14 cellular contexts compared by ENCODE assay signal in the genomic region with DNA sequence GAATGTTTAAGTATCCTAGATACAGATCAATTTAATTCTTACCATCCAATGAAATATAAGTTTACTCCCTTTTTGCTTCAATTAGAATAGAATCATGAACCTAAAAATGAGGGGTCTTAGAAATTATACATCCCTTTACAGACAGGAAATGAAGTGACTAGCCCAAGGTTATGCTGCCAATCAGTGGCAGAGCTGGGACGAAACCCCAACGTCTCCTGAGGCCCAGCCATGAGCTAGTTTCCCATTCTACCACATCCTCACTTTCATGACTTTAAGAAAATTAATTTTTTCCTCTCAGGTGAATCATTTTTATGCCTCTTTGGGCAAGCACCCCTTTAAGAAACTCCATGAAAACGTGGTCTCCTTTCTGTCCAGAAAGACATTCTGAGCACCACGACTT. TPM values are rescaled to one million over a fixed set of nuclear protein-coding genes. Genes with fewer than 3 reads are reported as not detected.
A peak's percentile ranks its signal among the peaks of the same experiment; 100 is the strongest.
DNase-seq lines count a peak whose midpoint lies in the region; ATAC-seq, FAIRE-seq and TF ChIP-seq lines count a peak whose summit lies in the region.
"Had no signal": no experiment of that assay in that cellular context is flagged by ENCODE, and none has a peak within 500 bp of the region (broad histone marks: within the 10 kb centered on the region; RNA-seq: fewer than 3 reads in every experiment).

No MANE protein-coding gene starts in this region.

- DNase-seq in GM12891 (ENCODE audit: insufficient read length, low spot score) (no peak), OCI-LY7 (ENCODE audit: low spot score) (peak; percentile 47), colonic mucosa (no peak), left lung (no peak), NCI-H2227 treated with DMSO at 0.1 percent for 48 hours (lab: John Stamatoyannopoulos, UW) (no peak)
- DNase-seq in stimulated activated naive CD8-positive, alpha-beta T cell treated with anti-CD3 and anti-CD28 coated beads, Interleukin-15, Interleukin-2, amounts not matched to agents 100 U/mL and 50 U/mL, for 24 hours, result no peak
- DNase-seq: cerebellar nuclear complex, DMS 273 treated with DMSO at 0.1 percent for 48 hours, kidney glomerular epithelial cell, NCI-H1092, NCI-H82, SW 1271 had no signal

- H3K27me3 ChIP-seq in colonic mucosa, result no peaks in the 10 kb centered on the region
- H3K27me3 ChIP-seq in left lung, result no peaks in the 10 kb centered on the region
- H3K27me3 ChIP-seq: ovary had no signal

- peaks cover 4% of the 10 kb centered on the region; the same call in 1 of the 2 replicates for H3K9me3 ChIP-seq in OCI-LY7 (ENCODE audit: low read length)
- no peaks in the 10 kb centered on the region for H3K9me3 ChIP-seq in colonic mucosa
- H3K9me3 ChIP-seq in left lung, result no peaks in the 10 kb centered on the region
- H3K9me3 ChIP-seq: ovary had no signal

- peak; percentile 79 for ATAC-seq in stimulated activated naive CD8-positive, alpha-beta T cell treated with anti-CD3 and anti-CD28 coated beads, Interleukin-15, Interleukin-2, amounts not matched to agents 100 U/mL and 50 U/mL, for 24 hours
- no peak for ATAC-seq in left lung
- no peak for ATAC-seq in stimulated activated memory B cell treated with anti-CD40 and anti-IgM and Interleukin-4, amounts not matched to agents 10 μg/mL and 1 μg/mL and 100 μg/mL, for 72 hours

- H3K36me3 ChIP-seq in OCI-LY7 (ENCODE audit: insufficient read depth, low read length), result peaks cover 40% of the 10 kb centered on the region
- H3K36me3 ChIP-seq in colonic mucosa, result no peaks in the 10 kb centered on the region
- H3K36me3 ChIP-seq in left lung, result no peaks in the 10 kb centered on the region
- H3K36me3 ChIP-seq: ovary had no signal

- no peak for TF ChIP-seq POLR2A in GM12891 (IDR thresholded peaks at IDR 0.05; ENCODE audit: low read depth, low read length)

- peak; percentile 48 for FAIRE-seq in GM12891 (lab: Jason Lieb, UNC)

- intact Hi-C loops in OCI-LY7 (cut with micrococcal nuclease; ENCODE audit: unreplicated experiment), result no loop called here
- intact Hi-C loops in colonic mucosa (cut with DNase I), result loop anchor here (10.0 kb wide), 1 partner anchor 325 kb away; no protein-coding TSS in a partner anchor
- intact Hi-C loops in left lung (cut with DNase I), result no loop called here

- no peak overlapping the region for H3K4me3 Mint-ChIP-seq in stimulated activated memory B cell treated with anti-CD40 and anti-IgM and Interleukin-4, amounts not matched to agents 10 μg/mL and 1 μg/mL and 100 μg/mL, for 72 hours

- peak overlapping the region in 1 of 2 donors; percentile 39 for H3K9ac ChIP-seq in colonic mucosa (ENCODE audit: low read depth in 2 of 2, low read length in 2 of 2)

- H3K9me3 Mint-ChIP-seq in stimulated activated memory B cell treated with anti-CD40 and anti-IgM and Interleukin-4, amounts not matched to agents 10 μg/mL and 1 μg/mL and 100 μg/mL, for 72 hours, result no peaks in the 10 kb centered on the region

- no TSS peak for BruUV-seq in OCI-LY7 (replicated peaks; lab: Mats Ljungman, UMichigan)

- H3K79me2 ChIP-seq in OCI-LY7 (ENCODE audit: insufficient read depth, low read depth, low read length), result peaks cover 100% of the 10 kb centered on the region

- H3K27ac Mint-ChIP-seq in stimulated activated memory B cell treated with anti-CD40 and anti-IgM and Interleukin-4, amounts not matched to agents 10 μg/mL and 1 μg/mL and 100 μg/mL, for 72 hours, result no peak overlapping the region

- H2AFZ ChIP-seq in OCI-LY7 (ENCODE audit: low read length), result no peak overlapping the region

- CTCF ChIA-PET in OCI-LY7 (lab: Charles Lee; ENCODE audit: unreplicated experiment), result interaction anchor here (1.2 to 2.3 kb wide), 2 partner anchors 16 to 82 kb away, joined by 5 to 7 read pairs; no protein-coding TSS in a partner anchor

- H3K4me2 ChIP-seq in OCI-LY7 (ENCODE audit: low read length), result peak overlapping the region; percentile 92

- H3K9me2 ChIP-seq in OCI-LY7 (ENCODE audit: insufficient read depth, low read length), result no peaks in the 10 kb centered on the region

- POLR2A ChIA-PET in OCI-LY7 (lab: Charles Lee), result interaction anchor here (0.7 to 9.0 kb wide), 6 partner anchors 8 to 558 kb away, joined by 5 to 100 read pairs (median 28); a partner anchor contains a TSS

- TF ChIP-seq CTCF in OCI-LY7 (conservative IDR thresholded peaks at IDR 0.05; ENCODE audit: low read length) (peak; percentile 29; the same call in 1 of the 2 replicates), colonic mucosa (IDR thresholded peaks at IDR 0.05) (no peak), left lung (IDR thresholded peaks at IDR 0.05) (no peak)

- H3K27ac ChIP-seq in OCI-LY7 (ENCODE audit: low read depth, low read length, poor library complexity, severe bottlenecking) (peak overlapping the region; percentile 97), colonic mucosa (peak overlapping the region; percentile 54), left lung (peak overlapping the region in 1 of 2 donors; percentile 45)

- H3K4me1 Mint-ChIP-seq in stimulated activated memory B cell treated with anti-CD40 and anti-IgM and Interleukin-4, amounts not matched to agents 10 μg/mL and 1 μg/mL and 100 μg/mL, for 72 hours, result peaks cover 4% of the 10 kb centered on the region

- no peaks in the 10 kb centered on the region for H3K36me3 Mint-ChIP-seq in stimulated activated memory B cell treated with anti-CD40 and anti-IgM and Interleukin-4, amounts not matched to agents 10 μg/mL and 1 μg/mL and 100 μg/mL, for 72 hours

- peaks cover 99% of the 10 kb centered on the region for H3K4me1 ChIP-seq in OCI-LY7 (ENCODE audit: insufficient read depth, low read length, poor library complexity, severe bottlenecking)
- H3K4me1 ChIP-seq in colonic mucosa, result peaks cover 20% of the 10 kb centered on the region
- peaks cover 39 to 67% of the 10 kb centered on the region in 2 donors for H3K4me1 ChIP-seq in left lung

- H3K27me3 Mint-ChIP-seq in stimulated activated memory B cell treated with anti-CD40 and anti-IgM and Interleukin-4, amounts not matched to agents 10 μg/mL and 1 μg/mL and 100 μg/mL, for 72 hours, result peaks cover 12% of the 10 kb centered on the region

- peaks cover 24% of the 10 kb centered on the region; the same call in 1 of the 2 replicates for H4K20me1 ChIP-seq in OCI-LY7 (ENCODE audit: insufficient read depth, low read length)

- H3K4me3 ChIP-seq in OCI-LY7 (ENCODE audit: low read depth, low read length, poor library complexity, severe bottlenecking) (peak overlapping the region; percentile 98), colonic mucosa (no peak overlapping the region), left lung (no peak overlapping the region)
- H3K4me3 ChIP-seq: ovary had no signal

TF ChIP-seq in GM12891, 5 proteins besides CTCF, POLR2A, EP300 and RAD21:
- no peak for TF ChIP-seq POU2F2 (IDR thresholded peaks at IDR 0.05; ENCODE audit: low read depth, low read length)
- no peak for TF ChIP-seq POLR2AphosphoS5 (IDR thresholded peaks at IDR 0.05; ENCODE audit: low read depth, low read length)
- no peak for TF ChIP-seq PAX5 (IDR thresholded peaks at IDR 0.05; ENCODE audit: insufficient read depth, low read length, severe bottlenecking)
- TF ChIP-seq TAF1 (IDR thresholded peaks at IDR 0.05; ENCODE audit: low read depth, low read length), result no peak
- TF ChIP-seq SPI1 (IDR thresholded peaks at IDR 0.05; ENCODE audit: low read depth, low read length), result no peak

RNA-seq across cellular contexts. Expression of a gene that starts 11.2 kb away (rescaled TPM):
- 6.5 TPM for polyA plus RNA-seq in GM12891 (2012; ENCODE audit: low read depth, missing spikeins)
- 74.5 and 115 TPM in 2 replicates for total RNA-seq in OCI-LY7 (2014; rRNA removed; shearing (Covaris generic))
- total RNA-seq in OCI-LY7 (2022) (84.2 and 113 TPM in 2 replicates), colonic mucosa (10 to 100 TPM; 43.9 to 57.5 TPM), left lung (10 to 100 TPM; 34.9 to 36.4 TPM)
